In the genomic region with DNA sequence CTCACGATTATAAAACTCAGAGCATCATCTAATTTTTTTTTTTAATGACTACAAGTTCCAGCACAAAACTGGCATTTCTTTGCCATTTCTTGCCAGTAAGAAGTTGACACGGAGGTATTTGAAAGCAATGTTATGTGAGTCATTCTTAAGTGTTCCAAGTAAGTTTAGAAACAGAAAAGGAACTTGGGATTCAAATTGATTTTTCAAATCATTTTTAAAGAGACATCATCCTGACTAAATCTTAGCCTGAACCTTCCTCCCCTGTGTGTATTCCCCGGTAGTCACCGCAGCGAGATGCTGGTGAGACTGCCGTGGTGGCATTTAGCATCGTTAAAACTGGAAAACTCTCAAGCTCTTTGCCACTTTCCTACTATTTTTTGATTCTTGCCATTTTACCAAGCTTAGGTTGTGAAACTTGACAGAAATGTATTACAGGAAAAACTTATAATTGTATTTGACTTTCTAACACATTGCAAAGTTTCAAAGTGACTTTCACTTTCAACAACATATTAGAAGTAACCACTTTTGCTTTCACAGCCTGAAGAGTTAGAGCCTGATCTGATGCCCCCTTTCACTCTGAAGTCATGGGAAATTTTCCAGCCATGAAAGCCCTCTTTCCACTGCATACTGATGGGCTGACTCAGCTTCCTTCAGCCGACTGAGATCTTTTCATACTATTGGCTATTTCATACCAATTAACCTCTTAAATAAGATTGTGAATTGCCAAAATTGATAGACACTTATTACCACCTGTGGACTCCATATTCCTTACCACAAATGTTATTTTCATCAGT, we compare ENCODE assay signal across 8 cellular contexts.
DNase-seq lines count a peak whose midpoint lies in the region; ATAC-seq and TF ChIP-seq lines count a peak whose summit lies in the region.

No MANE protein-coding gene starts in this region.

- peaks cover 16% of the 10 kb centered on the region for H3K4me1 Mint-ChIP-seq in CD14-positive monocyte
- peaks cover 56% of the 10 kb centered on the region for H3K4me1 Mint-ChIP-seq in activated naive CD8-positive, alpha-beta T cell treated with anti-CD3 and anti-CD28 coated beads for 36 hours

- H3K4me3 Mint-ChIP-seq in CD14-positive monocyte = no peak overlapping the region
- peak overlapping the region; percentile 81 for H3K4me3 Mint-ChIP-seq in activated naive CD8-positive, alpha-beta T cell treated with anti-CD3 and anti-CD28 coated beads for 36 hours

- intact Hi-C loops in CD14-positive monocyte (cut with micrococcal nuclease) = no loop called here
- intact Hi-C loops in posterior cingulate gyrus (cut with DNase I) = no loop called here
- intact Hi-C loops in posterior vena cava (cut with DNase I) = loop anchor here in 1 of 2 donors (10.0 kb wide), 1 partner anchor 63 kb away; the partner anchor contains the start of gene OLFML2B

- ATAC-seq in GM21360 (IDR thresholded peaks at IDR 0.05; ENCODE audit: unreplicated experiment) = peak; percentile 92

- TF ChIP-seq CTCF in CD14-positive monocyte (IDR thresholded peaks at IDR 0.05) = no peak

- peaks cover 0 to 1% (median 0%) of the 10 kb centered on the region in 3 donors for H3K27me3 Mint-ChIP-seq in CD14-positive monocyte (ENCODE audit: low read depth in 3 of 3)
- no peaks in the 10 kb centered on the region for H3K27me3 Mint-ChIP-seq in activated naive CD8-positive, alpha-beta T cell treated with anti-CD3 and anti-CD28 coated beads for 36 hours

- DNase-seq in CD14-positive monocyte (ENCODE audit: low spot score) = no peak
- peak; percentile 27 for DNase-seq in HK-2 (ENCODE audit: unreplicated experiment)
- DNase-seq in activated naive CD8-positive, alpha-beta T cell treated with anti-CD3 and anti-CD28 coated beads for 36 hours = peak; percentile 61
- peak; percentile 84 for DNase-seq in kidney glomerular epithelial cell (lab: John Stamatoyannopoulos, UW)
- DNase-seq in stromal cell of bone marrow (ENCODE audit: low read depth) = peak; percentile 72
- DNase-seq in posterior cingulate gyrus = no peak
- DNase-seq in posterior vena cava (ENCODE audit: low spot score) = no peak

- H3K27ac Mint-ChIP-seq in CD14-positive monocyte = peak overlapping the region in 5 of 7 donors; percentile 5 to 85 (median 31)
- peak overlapping the region; percentile 99 for H3K27ac Mint-ChIP-seq in activated naive CD8-positive, alpha-beta T cell treated with anti-CD3 and anti-CD28 coated beads for 36 hours

- peaks cover 0 to 1% (median 0%) of the 10 kb centered on the region in 7 donors for H3K9me3 Mint-ChIP-seq in CD14-positive monocyte
- H3K9me3 Mint-ChIP-seq in activated naive CD8-positive, alpha-beta T cell treated with anti-CD3 and anti-CD28 coated beads for 36 hours = no peaks in the 10 kb centered on the region

- peaks cover 65 to 68% of the 10 kb centered on the region in 2 donors for H3K36me3 Mint-ChIP-seq in CD14-positive monocyte
- peaks cover 47% of the 10 kb centered on the region for H3K36me3 Mint-ChIP-seq in activated naive CD8-positive, alpha-beta T cell treated with anti-CD3 and anti-CD28 coated beads for 36 hours

Comparison
In these comparisons a context has a peak if more than half of its experiments do, and no peak if none do; other contexts are left out.
1. DNase-seq: peak in HK-2 (single experiment), activated naive CD8-positive, alpha-beta T cell treated with anti-CD3 and anti-CD28 coated beads for 36 hours (single experiment), kidney glomerular epithelial cell (single experiment) and stromal cell of bone marrow (single experiment); none in CD14-positive monocyte (single experiment), posterior cingulate gyrus (0 of 10) and posterior vena cava (single experiment).